Comparison of ENCODE assay signal across 1 cellular context in the genomic region with DNA sequence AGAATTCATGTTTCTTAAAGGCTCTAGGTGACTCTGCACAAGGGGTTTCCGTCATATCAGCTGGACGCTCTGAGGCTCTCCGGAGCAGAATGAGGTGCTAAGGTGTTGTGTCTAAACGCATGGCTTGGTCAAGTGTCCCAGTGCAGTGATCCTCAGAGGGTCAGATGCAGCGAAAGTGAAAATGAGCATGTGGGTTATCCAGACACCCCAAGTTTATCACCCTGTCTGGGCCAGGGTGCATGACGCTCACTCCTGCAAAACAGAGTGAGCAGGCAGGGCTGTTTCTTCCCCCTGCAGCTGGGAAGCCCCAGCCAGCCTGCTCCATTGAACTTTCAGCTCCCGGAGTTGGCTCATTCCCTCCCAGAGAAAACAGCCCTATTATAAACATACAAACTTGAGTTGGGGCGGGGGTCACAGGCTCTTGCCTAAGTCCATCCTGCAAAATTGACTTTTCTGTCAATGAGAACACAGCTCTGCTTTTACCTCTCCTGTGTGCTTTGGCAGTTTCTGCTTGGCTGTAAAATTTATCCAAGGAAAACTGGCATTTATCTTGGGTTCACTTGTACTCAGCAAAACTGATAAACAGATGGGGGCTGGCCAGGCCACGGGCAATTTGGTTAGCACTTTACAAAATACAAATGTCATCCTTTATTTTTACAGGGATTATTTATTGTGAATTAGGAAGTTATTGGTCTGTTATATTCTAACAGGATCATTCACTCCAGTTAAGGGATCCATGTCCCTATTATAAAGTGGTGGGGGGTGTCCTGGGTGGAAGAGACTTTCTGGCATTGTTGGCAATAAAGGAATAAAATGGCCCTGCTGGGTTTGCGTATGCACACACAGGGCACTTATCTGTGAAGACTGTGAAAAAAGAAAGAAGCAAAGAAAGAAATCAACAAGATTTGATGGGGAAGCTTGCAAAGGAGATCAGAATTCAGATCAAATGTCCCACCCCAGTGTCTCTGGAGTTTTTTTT.
TF ChIP-seq lines count a peak whose summit lies in the region.

No MANE protein-coding gene starts in this region.

TF ChIP-seq in HepG2, 621 proteins besides CTCF, POLR2A, EP300 and RAD21 (continued from another document):
- TF ChIP-seq, protein P1, sequence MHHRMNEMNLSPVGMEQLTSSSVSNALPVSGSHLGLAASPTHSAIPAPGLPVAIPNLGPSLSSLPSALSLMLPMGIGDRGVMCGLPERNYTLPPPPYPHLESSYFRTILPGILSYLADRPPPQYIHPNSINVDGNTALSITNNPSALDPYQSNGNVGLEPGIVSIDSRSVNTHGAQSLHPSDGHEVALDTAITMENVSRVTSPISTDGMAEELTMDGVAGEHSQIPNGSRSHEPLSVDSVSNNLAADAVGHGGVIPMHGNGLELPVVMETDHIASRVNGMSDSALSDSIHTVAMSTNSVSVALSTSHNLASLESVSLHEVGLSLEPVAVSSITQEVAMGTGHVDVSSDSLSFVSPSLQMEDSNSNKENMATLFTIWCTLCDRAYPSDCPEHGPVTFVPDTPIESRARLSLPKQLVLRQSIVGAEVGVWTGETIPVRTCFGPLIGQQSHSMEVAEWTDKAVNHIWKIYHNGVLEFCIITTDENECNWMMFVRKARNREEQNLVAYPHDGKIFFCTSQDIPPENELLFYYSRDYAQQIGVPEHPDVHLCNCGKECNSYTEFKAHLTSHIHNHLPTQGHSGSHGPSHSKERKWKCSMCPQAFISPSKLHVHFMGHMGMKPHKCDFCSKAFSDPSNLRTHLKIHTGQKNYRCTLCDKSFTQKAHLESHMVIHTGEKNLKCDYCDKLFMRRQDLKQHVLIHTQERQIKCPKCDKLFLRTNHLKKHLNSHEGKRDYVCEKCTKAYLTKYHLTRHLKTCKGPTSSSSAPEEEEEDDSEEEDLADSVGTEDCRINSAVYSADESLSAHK (CRISPR knock-in tag; IDR thresholded peaks at IDR 0.05; ENCODE audit: borderline replicate concordance): no peak; the same call in 1 of the 2 replicates
- TF ChIP-seq ZNF550 (CRISPR knock-in tag; IDR thresholded peaks at IDR 0.05; ENCODE audit: borderline replicate concordance) (no peak), ATAD3A (CRISPR knock-in tag; IDR thresholded peaks at IDR 0.05) (no peak), MEIS2 (CRISPR knock-in tag; IDR thresholded peaks at IDR 0.05) (peak; percentile 95), ZNF225 (CRISPR knock-in tag; IDR thresholded peaks at IDR 0.05) (no peak), SNAI1 (CRISPR knock-in tag; IDR thresholded peaks at IDR 0.05; ENCODE audit: borderline replicate concordance) (no peak; the same call in 1 of the 2 replicates), FOXJ3 (CRISPR knock-in tag; IDR thresholded peaks at IDR 0.05; ENCODE audit: borderline replicate concordance) (peak; percentile 99)
- TF ChIP-seq, protein P2, sequence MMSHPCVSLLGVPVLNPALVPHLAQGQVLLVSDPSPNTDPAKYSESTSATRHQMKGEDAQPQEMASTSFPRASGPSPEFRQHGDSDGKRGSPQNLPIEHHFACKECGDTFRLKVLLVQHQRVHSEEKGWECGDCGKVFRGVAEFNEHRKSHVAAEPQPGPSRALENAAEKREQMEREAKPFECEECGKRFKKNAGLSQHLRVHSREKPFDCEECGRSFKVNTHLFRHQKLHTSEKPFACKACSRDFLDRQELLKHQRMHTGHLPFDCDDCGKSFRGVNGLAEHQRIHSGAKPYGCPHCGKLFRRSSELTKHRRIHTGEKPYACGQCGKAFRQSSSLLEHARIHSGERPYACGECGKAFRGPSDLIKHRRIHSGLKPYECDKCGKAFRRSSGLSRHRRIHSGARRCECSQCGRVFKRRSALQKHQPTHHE (CRISPR knock-in tag; IDR thresholded peaks at IDR 0.05; ENCODE audit: borderline replicate concordance): peak; percentile 76; the same call in 1 of the 2 replicates
TF ChIP-seq in HepG2: peak in this region for 294.
